8 cellular contexts compared by ENCODE assay signal in genomic region chr3:42581400-42581708, GRCh38. TPM values are rescaled to one million over a fixed set of nuclear protein-coding genes. Genes with fewer than 3 reads are reported as not detected.
A peak's percentile ranks its signal among the peaks of the same experiment; 100 is the strongest.
DNase-seq lines count a peak whose midpoint lies in the region; ATAC-seq and TF ChIP-seq lines count a peak whose summit lies in the region.

No MANE protein-coding gene starts in this region.

- no peaks in the 10 kb centered on the region for H3K9me3 Mint-ChIP-seq in natural killer cell

- peak overlapping the region; percentile 93 for H3K4me3 Mint-ChIP-seq in natural killer cell

- H2AFZ ChIP-seq in KMS-11 (ENCODE audit: low read depth), result peak overlapping the region; percentile 68; the same call in 1 of the 2 replicates

- no peak for TF ChIP-seq CTCF in KMS-11 (conservative IDR thresholded peaks at IDR 0.05; ENCODE audit: low read depth, low read length)
- no peak for TF ChIP-seq CTCF in colonic mucosa (IDR thresholded peaks at IDR 0.05)
- no peak for TF ChIP-seq CTCF in natural killer cell (IDR thresholded peaks at IDR 0.05)

- H3K36me3 Mint-ChIP-seq in natural killer cell, result no peaks in the 10 kb centered on the region

- H3K27ac ChIP-seq in BLaER1 treated with 17β-estradiol and CSF1 and Interleukin-3, amounts not matched to agents 10 nM and 100 nM, result peak overlapping the region; percentile 75 to 89 (median 81)
- H3K27ac ChIP-seq in KMS-11 (peak overlapping the region; percentile 75), colonic mucosa (peak overlapping the region; percentile 81)

- DNase-seq in colonic mucosa (no peak), natural killer cell (no peak), midbrain (lab: John Stamatoyannopoulos, UW) (no peak)
- no peak for DNase-seq in activated CD4-positive, CD25-positive, alpha-beta regulatory T cell treated with anti-CD3 and anti-CD28 coated beads, Interleukin-2, amount 50 U/mL, for 72 hours

- H3K4me3 ChIP-seq in BLaER1 treated with 17β-estradiol and CSF1 and Interleukin-3, amounts not matched to agents 10 nM and 100 nM, result peak overlapping the region; percentile 71 to 90 (median 81)
- H3K4me3 ChIP-seq in KMS-11 (IDR thresholded peaks at IDR 0.05; ENCODE audit: insufficient read depth, low read depth, low read length) (no peak overlapping the region), colonic mucosa (peak overlapping the region; percentile 81)

- H3K36me3 ChIP-seq in BLaER1 treated with 17β-estradiol and CSF1 and Interleukin-3, amounts not matched to agents 10 nM and 100 nM, result peaks cover 4 to 29% (median 19%) of the 10 kb centered on the region in 11 experiments; a peak in 18 of 22 replicates
- H3K36me3 ChIP-seq in KMS-11 (ENCODE audit: insufficient read depth), result no peaks in the 10 kb centered on the region
- H3K36me3 ChIP-seq in colonic mucosa, result no peaks in the 10 kb centered on the region

- peaks cover 25 to 32% (median 28%) of the 10 kb centered on the region in 10 experiments for H3K4me1 ChIP-seq in BLaER1 treated with 17β-estradiol and CSF1 and Interleukin-3, amounts not matched to agents 10 nM and 100 nM
- peaks cover 15% of the 10 kb centered on the region for H3K4me1 ChIP-seq in KMS-11 (ENCODE audit: low read depth, poor library complexity, severe bottlenecking)
- peaks cover 4% of the 10 kb centered on the region for H3K4me1 ChIP-seq in colonic mucosa

- peak overlapping the region; percentile 81 to 89 (median 88) for H3K9ac ChIP-seq in BLaER1 treated with 17β-estradiol and CSF1 and Interleukin-3, amounts not matched to agents 10 nM and 100 nM
- peak overlapping the region; percentile 71 for H3K9ac ChIP-seq in KMS-11
- peak overlapping the region; percentile 77 to 78 for H3K9ac ChIP-seq in colonic mucosa (ENCODE audit: low read depth in 2 of 2, low read length in 2 of 2)

- intact Hi-C loops in colonic mucosa (cut with DNase I), result loop anchor here (10.0 kb wide), 2 partner anchors 163 to 303 kb away; no protein-coding TSS in a partner anchor
- intact Hi-C loops in natural killer cell (cut with micrococcal nuclease), result no loop called here

- no peaks in the 10 kb centered on the region for H3K27me3 ChIP-seq in BLaER1 treated with 17β-estradiol and CSF1 and Interleukin-3, amounts not matched to agents 10 nM and 100 nM
- no peaks in the 10 kb centered on the region for H3K27me3 ChIP-seq in KMS-11 (ENCODE audit: insufficient read depth, low read depth)
- H3K27me3 ChIP-seq in colonic mucosa, result no peaks in the 10 kb centered on the region

- peak overlapping the region; percentile 96 to 97 for H3K27ac Mint-ChIP-seq in natural killer cell

- H3K27me3 Mint-ChIP-seq in natural killer cell (ENCODE audit: low read depth in 2 of 2), result no peaks in the 10 kb centered on the region

- peaks cover 45 to 48% of the 10 kb centered on the region in 2 donors for H3K4me1 Mint-ChIP-seq in natural killer cell

- H3K4me2 ChIP-seq in BLaER1 treated with 17β-estradiol and CSF1 and Interleukin-3, amounts not matched to agents 10 nM and 100 nM, result peak overlapping the region; percentile 72 to 95 (median 91)
- H3K4me2 ChIP-seq in KMS-11, result peak overlapping the region; percentile 85

- H3K9me3 ChIP-seq in BLaER1 treated with 17β-estradiol and CSF1 and Interleukin-3, amounts not matched to agents 10 nM and 100 nM (replicated peaks in 1 of 11), result peaks cover 0 to 7% (median 0%) of the 10 kb centered on the region in 11 experiments; a peak in 4 of 22 replicates
- H3K9me3 ChIP-seq in colonic mucosa, result no peaks in the 10 kb centered on the region

- no peaks in the 10 kb centered on the region; the same call in 1 of the 2 replicates for H3K79me2 ChIP-seq in KMS-11 (ENCODE audit: insufficient read depth, low read depth)

- ATAC-seq in natural killer cell (no peak), GM18909 (IDR thresholded peaks at IDR 0.05; ENCODE audit: poor library complexity, unreplicated experiment) (no peak), GM18511 (IDR thresholded peaks at IDR 0.05; ENCODE audit: unreplicated experiment) (no peak)

- peaks cover 0 to 12% (median 0%) of the 10 kb centered on the region in 11 experiments; a peak in 1 of 22 replicates for H4K20me1 ChIP-seq in BLaER1 treated with 17β-estradiol and CSF1 and Interleukin-3, amounts not matched to agents 10 nM and 100 nM
- no peaks in the 10 kb centered on the region for H4K20me1 ChIP-seq in KMS-11 (ENCODE audit: insufficient read depth)

RNA-seq across cellular contexts. Expression of gene SEC22C, which starts 0.4 kb away (rescaled TPM):
- total RNA-seq in colonic mucosa (10 to 100 TPM; 17.1 to 17.5 TPM), natural killer cell (10 to 100 TPM; 51.3 to 60.4 (median 55.9) TPM)

RNA-seq across cellular contexts. Expression of gene SS18L2, which starts 9.3 kb away (rescaled TPM):
- 10 to 100 TPM; 21.7 to 24.9 TPM for total RNA-seq in colonic mucosa
- total RNA-seq in natural killer cell, result 10 to 100 TPM; 33.5 to 47.6 (median 33.9) TPM

RNA-seq across cellular contexts. Expression of gene NKTR, which starts 19.1 kb away (rescaled TPM):
- total RNA-seq in colonic mucosa (10 to 100 TPM; 47.5 to 48.2 TPM), natural killer cell (100 to 1,000 TPM; 212 to 252 (median 217) TPM)

Comparison
In these comparisons a context has a peak if more than half of its experiments do, and no peak if none do; other contexts are left out.
1. RNA of gene NKTR, which starts 19.1 kb away (total RNA-seq): 212 to 252 TPM in natural killer cell; 47.5 to 48.2 TPM in colonic mucosa; every median in the first group is over 4 times any median in the second.
2. Peak in every context shown above with its lines, with median percentiles within 50 percentile points of each other: H3K27ac ChIP-seq and H3K9ac ChIP-seq.